In the genomic region with DNA sequence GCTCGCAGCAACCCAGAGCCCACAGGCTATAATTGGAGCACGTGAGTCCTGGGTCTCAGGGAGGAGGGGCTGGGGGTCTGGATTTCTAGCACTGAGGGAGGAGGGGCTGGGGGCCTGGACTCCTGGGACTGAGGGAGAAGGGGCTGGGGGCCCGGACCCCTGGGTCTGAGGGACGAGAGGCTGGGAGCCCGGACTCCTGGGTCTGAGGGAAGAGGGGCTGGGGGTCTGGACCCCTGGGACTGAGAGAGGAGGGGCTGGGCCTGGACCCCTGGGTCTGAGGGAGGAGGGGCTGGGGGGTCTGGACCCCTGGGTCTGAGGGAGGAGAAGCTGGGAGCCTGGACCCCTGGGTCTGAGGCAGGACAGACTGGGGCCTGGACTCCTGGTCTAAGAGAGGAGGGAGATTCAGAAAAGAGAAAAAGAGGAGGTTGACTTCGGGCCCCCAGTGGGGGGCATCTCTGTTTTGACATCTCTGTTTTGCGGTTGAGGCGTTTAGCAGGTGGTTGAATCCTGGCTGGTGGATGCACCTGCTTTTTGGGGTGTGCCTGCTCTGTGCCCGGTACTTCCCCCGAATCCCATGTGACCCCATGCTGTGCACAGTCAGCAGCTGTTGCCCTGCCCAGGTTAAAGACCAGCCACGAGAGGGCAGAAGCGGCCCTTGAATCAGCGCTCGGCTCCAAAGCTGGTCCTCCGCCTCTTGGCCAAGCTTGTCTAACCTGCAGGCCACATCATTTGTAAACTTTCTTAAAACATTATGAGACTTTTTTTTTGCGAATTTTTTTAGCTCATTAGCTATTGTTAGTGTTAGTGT, we compare ENCODE assay signal across 8 cellular contexts. TPM values are rescaled to one million over a fixed set of nuclear protein-coding genes. Genes with fewer than 3 reads are reported as not detected.
DNase-seq lines count a peak whose midpoint lies in the region; ATAC-seq and TF ChIP-seq lines count a peak whose summit lies in the region.

No MANE protein-coding gene starts in this region.

- TF ChIP-seq CTCF in Caco-2 (IDR thresholded peaks at IDR 0.05; ENCODE audit: insufficient read depth in 1 of 2, low read depth in 1 of 2, low read length in 1 of 2, severe bottlenecking in 1 of 2, unreplicated experiment in 1 of 2) (peak; percentile 20 to 58), MM.1S (IDR thresholded peaks at IDR 0.05; ENCODE audit: low read length) (peak; percentile 80), endodermal cell (conservative IDR thresholded peaks at IDR 0.05) (peak; percentile 75)

- H3K27me3 ChIP-seq in Caco-2 (replicated peaks; ENCODE audit: control insufficient read depth, insufficient read depth, low read length) = no peaks in the 10 kb centered on the region
- H3K27me3 ChIP-seq in MM.1S (replicated peaks; ENCODE audit: insufficient read depth, low read length) = no peaks in the 10 kb centered on the region
- no peaks in the 10 kb centered on the region for H3K27me3 ChIP-seq in endodermal cell (ENCODE audit: control insufficient read depth, insufficient read depth, low read length, poor library complexity, severe bottlenecking)
- no peaks in the 10 kb centered on the region for H3K27me3 ChIP-seq in naive thymus-derived CD4-positive, alpha-beta T cell (ENCODE audit: control insufficient read depth in 2 of 2, insufficient read depth in 2 of 2, low read length in 2 of 2)

- WGBS in endodermal cell (ENCODE audit: insufficient coverage in 1 of 2, insufficient read length in 1 of 2), 2 experiments = 71 to 83% methylated on average over 6 to 16 of the region's 16 CpGs

- H3K36me3 Mint-ChIP-seq in Caco-2 (ENCODE audit: insufficient read depth, unreplicated experiment) (peaks cover 99% of the 10 kb centered on the region), endodermal cell (ENCODE audit: low read depth) (peaks cover 74% of the 10 kb centered on the region)
- H3K36me3 Mint-ChIP-seq in activated CD4-positive, alpha-beta memory T cell treated with anti-CD3 and anti-CD28 coated beads for 36 hours = peaks cover 7% of the 10 kb centered on the region
- peaks cover 0 to 5% (median 0%) of the 10 kb centered on the region in 5 donors for H3K36me3 Mint-ChIP-seq in naive thymus-derived CD4-positive, alpha-beta T cell

- H3K27me3 Mint-ChIP-seq in Caco-2 (ENCODE audit: insufficient read depth, unreplicated experiment) (no peaks in the 10 kb centered on the region), endodermal cell (ENCODE audit: insufficient read depth) (no peaks in the 10 kb centered on the region)
- H3K27me3 Mint-ChIP-seq in activated CD4-positive, alpha-beta memory T cell treated with anti-CD3 and anti-CD28 coated beads for 36 hours = no peaks in the 10 kb centered on the region
- H3K27me3 Mint-ChIP-seq in naive thymus-derived CD4-positive, alpha-beta T cell = no peaks in the 10 kb centered on the region
- H3K27me3 Mint-ChIP-seq in stimulated activated naive CD8-positive, alpha-beta T cell treated with anti-CD3 and anti-CD28 coated beads, Interleukin-15, amount 100 ng/mL, for 72 hours = no peaks in the 10 kb centered on the region

- DNase-seq in Caco-2 = peak in 1 of 2 experiments; percentile 54
- peak; percentile 97 for DNase-seq in MM.1S
- DNase-seq in activated CD4-positive, alpha-beta memory T cell treated with anti-CD3 and anti-CD28 coated beads for 36 hours = peak; percentile 87
- DNase-seq in endodermal cell = peak; percentile 89
- peak; percentile 39 to 72 (median 58) for DNase-seq in naive thymus-derived CD4-positive, alpha-beta T cell
- DNase-seq in stimulated activated naive CD8-positive, alpha-beta T cell treated with anti-CD3 and anti-CD28 coated beads, Interleukin-15, amount 100 ng/mL, for 72 hours = peak; percentile 71 to 81
- no peak for DNase-seq in globus pallidus (ENCODE audit: low spot score)

- H3K9ac ChIP-seq in MM.1S (ENCODE audit: low read length) (peak overlapping the region; percentile 45; the same call in 1 of the 2 replicates), endodermal cell (ENCODE audit: extremely low read depth, low read length, poor library complexity, severe bottlenecking) (no peak overlapping the region)

- no peak overlapping the region for H3K4me3 ChIP-seq in Caco-2 (ENCODE audit: low read depth, low read length)
- no peak overlapping the region for H3K4me3 ChIP-seq in MM.1S (ENCODE audit: low read length)
- no peak overlapping the region for H3K4me3 ChIP-seq in endodermal cell (ENCODE audit: low read length)
- no peak overlapping the region for H3K4me3 ChIP-seq in naive thymus-derived CD4-positive, alpha-beta T cell (ENCODE audit: low read length)

- peak overlapping the region; percentile 31 for H3K27ac Mint-ChIP-seq in Caco-2 (ENCODE audit: unreplicated experiment)
- no peak overlapping the region for H3K27ac Mint-ChIP-seq in activated CD4-positive, alpha-beta memory T cell treated with anti-CD3 and anti-CD28 coated beads for 36 hours
- no peak overlapping the region for H3K27ac Mint-ChIP-seq in endodermal cell
- H3K27ac Mint-ChIP-seq in naive thymus-derived CD4-positive, alpha-beta T cell = peak overlapping the region in 1 of 9 donors; percentile 27
- peak overlapping the region in 1 of 2 donors; percentile 43 for H3K27ac Mint-ChIP-seq in stimulated activated naive CD8-positive, alpha-beta T cell treated with anti-CD3 and anti-CD28 coated beads, Interleukin-15, amount 100 ng/mL, for 72 hours

- H3F3A ChIP-seq in MM.1S (ENCODE audit: insufficient read depth, low read length) = peaks cover 3% of the 10 kb centered on the region; the same call in 1 of the 2 replicates

- H3K9me3 Mint-ChIP-seq in Caco-2 (ENCODE audit: unreplicated experiment) = no peaks in the 10 kb centered on the region
- no peaks in the 10 kb centered on the region for H3K9me3 Mint-ChIP-seq in activated CD4-positive, alpha-beta memory T cell treated with anti-CD3 and anti-CD28 coated beads for 36 hours
- no peaks in the 10 kb centered on the region for H3K9me3 Mint-ChIP-seq in endodermal cell
- peaks cover 0 to 2% (median 0%) of the 10 kb centered on the region in 11 donors for H3K9me3 Mint-ChIP-seq in naive thymus-derived CD4-positive, alpha-beta T cell
- H3K9me3 Mint-ChIP-seq in stimulated activated naive CD8-positive, alpha-beta T cell treated with anti-CD3 and anti-CD28 coated beads, Interleukin-15, amount 100 ng/mL, for 72 hours = no peaks in the 10 kb centered on the region

- H3K9me3 ChIP-seq in Caco-2 (no peaks in the 10 kb centered on the region), MM.1S (replicated peaks; ENCODE audit: insufficient read depth, low read length) (no peaks in the 10 kb centered on the region), endodermal cell (ENCODE audit: control insufficient read depth, low read length) (no peaks in the 10 kb centered on the region)
- H3K9me3 ChIP-seq in naive thymus-derived CD4-positive, alpha-beta T cell (ENCODE audit: control insufficient read depth in 2 of 3, low read length in 3 of 3) = no peaks in the 10 kb centered on the region

- H3K4me1 Mint-ChIP-seq in Caco-2 (ENCODE audit: low read depth, unreplicated experiment) = peaks cover 29% of the 10 kb centered on the region
- peaks cover 10% of the 10 kb centered on the region for H3K4me1 Mint-ChIP-seq in activated CD4-positive, alpha-beta memory T cell treated with anti-CD3 and anti-CD28 coated beads for 36 hours (ENCODE audit: low read depth)
- no peaks in the 10 kb centered on the region for H3K4me1 Mint-ChIP-seq in endodermal cell
- peaks cover 6 to 13% (median 10%) of the 10 kb centered on the region in 7 donors for H3K4me1 Mint-ChIP-seq in naive thymus-derived CD4-positive, alpha-beta T cell
- H3K4me1 Mint-ChIP-seq in stimulated activated naive CD8-positive, alpha-beta T cell treated with anti-CD3 and anti-CD28 coated beads, Interleukin-15, amount 100 ng/mL, for 72 hours = peaks cover 25% of the 10 kb centered on the region

- no peaks in the 10 kb centered on the region for H3K4me1 ChIP-seq in Caco-2
- peaks cover 12% of the 10 kb centered on the region for H3K4me1 ChIP-seq in MM.1S (ENCODE audit: low read length)
- no peaks in the 10 kb centered on the region for H3K4me1 ChIP-seq in endodermal cell (ENCODE audit: control insufficient read depth, insufficient read depth, low read length)
- H3K4me1 ChIP-seq in naive thymus-derived CD4-positive, alpha-beta T cell (ENCODE audit: control insufficient read depth in 2 of 2, insufficient read depth in 2 of 2, low read length in 2 of 2) = peaks cover 0 to 4% of the 10 kb centered on the region in 2 donors

- intact Hi-C loops in Caco-2 (cut with micrococcal nuclease; ENCODE audit: unreplicated experiment) = no loop called here
- intact Hi-C loops in activated CD4-positive, alpha-beta memory T cell treated with anti-CD3 and anti-CD28 coated beads for 36 hours (cut with micrococcal nuclease) = loop anchor here (1.0 to 10.0 kb wide), 4 partner anchors 38 to 191 kb away; a partner anchor contains a TSS
- intact Hi-C loops in naive thymus-derived CD4-positive, alpha-beta T cell (cut with micrococcal nuclease) = loop anchor here (1.0 to 10.0 kb wide), 7 partner anchors 38 to 297 kb away; a partner anchor contains a TSS

- H3K9me2 ChIP-seq in MM.1S (replicated peaks; ENCODE audit: insufficient read depth, low read length) = no peaks in the 10 kb centered on the region

- ATAC-seq in GM21526 (IDR thresholded peaks at IDR 0.05; ENCODE audit: low FRiP score, unreplicated experiment) = peak; percentile 78
- peak; percentile 98 for ATAC-seq in naive thymus-derived CD4-positive, alpha-beta T cell
- peak; percentile 96 for ATAC-seq in stimulated activated naive CD8-positive, alpha-beta T cell treated with anti-CD3 and anti-CD28 coated beads, Interleukin-15, amount 100 ng/mL, for 72 hours

- 0 out of 2 replicates have a peak overlapping the region, but pooled peaks have one; percentile 74 for H2AFZ ChIP-seq in MM.1S (ENCODE audit: low read length)

- peak overlapping the region; percentile 50; the same call in 1 of the 2 replicates for H3K4me2 ChIP-seq in MM.1S (ENCODE audit: low read depth, low read length)

- BruUV-seq in Caco-2 (replicated peaks; lab: Mats Ljungman, UMichigan) = no TSS peak

- no peak overlapping the region for H3K4me3 Mint-ChIP-seq in Caco-2 (ENCODE audit: unreplicated experiment)
- H3K4me3 Mint-ChIP-seq in activated CD4-positive, alpha-beta memory T cell treated with anti-CD3 and anti-CD28 coated beads for 36 hours = no peak overlapping the region
- H3K4me3 Mint-ChIP-seq in endodermal cell = no peak overlapping the region
- no peak overlapping the region for H3K4me3 Mint-ChIP-seq in naive thymus-derived CD4-positive, alpha-beta T cell
- no peak overlapping the region for H3K4me3 Mint-ChIP-seq in stimulated activated naive CD8-positive, alpha-beta T cell treated with anti-CD3 and anti-CD28 coated beads, Interleukin-15, amount 100 ng/mL, for 72 hours

- H3K27ac ChIP-seq in MM.1S (ENCODE audit: low read length) = peak overlapping the region; percentile 78; the same call in 1 of the 2 replicates
- H3K27ac ChIP-seq in endodermal cell (ENCODE audit: low read depth, low read length) = no peak overlapping the region
- no peak overlapping the region for H3K27ac ChIP-seq in naive thymus-derived CD4-positive, alpha-beta T cell (ENCODE audit: low read depth, low read length)

- peaks cover 34% of the 10 kb centered on the region for H3K36me3 ChIP-seq in Caco-2 (ENCODE audit: control insufficient read depth, insufficient read depth, low read length)
- no peaks in the 10 kb centered on the region for H3K36me3 ChIP-seq in MM.1S (replicated peaks; ENCODE audit: insufficient read depth, low read length)
- H3K36me3 ChIP-seq in endodermal cell (ENCODE audit: control insufficient read depth, insufficient read depth, low read length) = peaks cover 82% of the 10 kb centered on the region
- peaks cover 0 to 3% (median 0%) of the 10 kb centered on the region in 3 experiments for H3K36me3 ChIP-seq in naive thymus-derived CD4-positive, alpha-beta T cell (ENCODE audit: control insufficient read depth in 2 of 3, insufficient read depth in 3 of 3, low read length in 3 of 3)

- POLR2A ChIA-PET in Caco-2 (lab: Charles Lee) = interaction anchor here (0.6 to 1.3 kb wide), 3 partner anchors 9 to 61 kb away, joined by 3 to 9 read pairs (median 4); a partner anchor contains a TSS
- POLR2A ChIA-PET in activated CD4-positive, alpha-beta memory T cell treated with anti-CD3 and anti-CD28 coated beads for 36 hours (lab: Charles Lee) = no interaction called here
- POLR2A ChIA-PET in naive thymus-derived CD4-positive, alpha-beta T cell (lab: Charles Lee) = interaction anchor here (0.6 to 0.7 kb wide), 2 partner anchors 11 to 1008 kb away, joined by 3 read pairs; a partner anchor contains a TSS

- H3K79me2 ChIP-seq in MM.1S (ENCODE audit: low read length) = no peaks in the 10 kb centered on the region

- CTCF ChIA-PET in Caco-2 (lab: Charles Lee) = interaction anchor here (0.6 to 1.7 kb wide), 8 partner anchors 65 to 230 kb away, joined by 3 to 11 read pairs (median 4); no protein-coding TSS in a partner anchor
- CTCF ChIA-PET in activated CD4-positive, alpha-beta memory T cell treated with anti-CD3 and anti-CD28 coated beads for 36 hours (lab: Charles Lee) = interaction anchor here (0.6 to 2.3 kb wide), 22 partner anchors 10 to 1444 kb away, joined by 3 to 16 read pairs (median 4); a partner anchor contains a TSS
- CTCF ChIA-PET in naive thymus-derived CD4-positive, alpha-beta T cell (lab: Charles Lee) = interaction anchor here (0.9 to 1.8 kb wide), 9 partner anchors 9 to 192 kb away, joined by 3 to 11 read pairs (median 5); a partner anchor contains a TSS

- no peaks in the 10 kb centered on the region for H4K20me1 ChIP-seq in MM.1S (ENCODE audit: insufficient read depth, low read length)

RNA-seq across cellular contexts. Expression of a gene that starts 10.5 kb away (rescaled TPM):
- total RNA-seq in Caco-2 (2022) = 86.5 and 93.8 TPM in 2 replicates
- total RNA-seq in activated CD4-positive, alpha-beta memory T cell treated with anti-CD3 and anti-CD28 coated beads for 36 hours = 1 to 10 TPM; 6.5 to 7.4 TPM
- 10 to 100 TPM; 21.2 to 31.6 TPM for total RNA-seq in endodermal cell
- 18.2 TPM for polyA plus RNA-seq in endodermal cell (2013, experiment 1 of 2)
- polyA plus RNA-seq in endodermal cell (2013, experiment 2 of 2) = 17.4 TPM
- total RNA-seq in naive thymus-derived CD4-positive, alpha-beta T cell = 1 to 10 TPM; 3.3 to 8.4 (median 4.3) TPM
- 1 to 10 TPM in 1 of 2 donors, under 1 TPM in 1; 0.87 to 1.2 TPM for polyA plus RNA-seq in naive thymus-derived CD4-positive, alpha-beta T cell

RNA-seq across cellular contexts. Expression of a gene that starts 17.1 kb away (rescaled TPM):
- total RNA-seq in Caco-2 (2022) (2.9 and 3.3 TPM in 2 replicates), endodermal cell (1 to 10 TPM; 2.2 to 2.8 TPM)
- total RNA-seq in activated CD4-positive, alpha-beta memory T cell treated with anti-CD3 and anti-CD28 coated beads for 36 hours = under 1 TPM; 0.31 to 0.57 TPM
- 2.3 TPM for polyA plus RNA-seq in endodermal cell (2013, experiment 1 of 2)
- 2.2 TPM for polyA plus RNA-seq in endodermal cell (2013, experiment 2 of 2)
- total RNA-seq in naive thymus-derived CD4-positive, alpha-beta T cell = 1 to 10 TPM in 4 of 5 experiments, under 1 TPM in 1; 0.63 to 3.4 (median 2.1) TPM
- not detected for polyA plus RNA-seq in naive thymus-derived CD4-positive, alpha-beta T cell

RNA-seq across cellular contexts. Expression of a gene that starts 40.8 kb away (rescaled TPM):
- total RNA-seq in Caco-2 (2022) = 3.9 and 6.8 TPM in 2 replicates
- total RNA-seq in activated CD4-positive, alpha-beta memory T cell treated with anti-CD3 and anti-CD28 coated beads for 36 hours = not detected
- not detected for total RNA-seq in endodermal cell
- polyA plus RNA-seq in endodermal cell (2013, experiment 1 of 2) = not detected
- polyA plus RNA-seq in endodermal cell (2013, experiment 2 of 2) = not detected
- total RNA-seq in naive thymus-derived CD4-positive, alpha-beta T cell = not detected
- not detected for polyA plus RNA-seq in naive thymus-derived CD4-positive, alpha-beta T cell

RNA-seq across cellular contexts. Expression of a gene that starts 44.8 kb away (rescaled TPM):
- total RNA-seq in Caco-2 (2022) = not detected in 2 replicates
- not detected for total RNA-seq in activated CD4-positive, alpha-beta memory T cell treated with anti-CD3 and anti-CD28 coated beads for 36 hours
- not detected for total RNA-seq in endodermal cell
- not detected for polyA plus RNA-seq in endodermal cell (2013, experiment 1 of 2)
- not detected for polyA plus RNA-seq in endodermal cell (2013, experiment 2 of 2)
- not detected for total RNA-seq in naive thymus-derived CD4-positive, alpha-beta T cell
- not detected for polyA plus RNA-seq in naive thymus-derived CD4-positive, alpha-beta T cell
